In the genomic region with DNA sequence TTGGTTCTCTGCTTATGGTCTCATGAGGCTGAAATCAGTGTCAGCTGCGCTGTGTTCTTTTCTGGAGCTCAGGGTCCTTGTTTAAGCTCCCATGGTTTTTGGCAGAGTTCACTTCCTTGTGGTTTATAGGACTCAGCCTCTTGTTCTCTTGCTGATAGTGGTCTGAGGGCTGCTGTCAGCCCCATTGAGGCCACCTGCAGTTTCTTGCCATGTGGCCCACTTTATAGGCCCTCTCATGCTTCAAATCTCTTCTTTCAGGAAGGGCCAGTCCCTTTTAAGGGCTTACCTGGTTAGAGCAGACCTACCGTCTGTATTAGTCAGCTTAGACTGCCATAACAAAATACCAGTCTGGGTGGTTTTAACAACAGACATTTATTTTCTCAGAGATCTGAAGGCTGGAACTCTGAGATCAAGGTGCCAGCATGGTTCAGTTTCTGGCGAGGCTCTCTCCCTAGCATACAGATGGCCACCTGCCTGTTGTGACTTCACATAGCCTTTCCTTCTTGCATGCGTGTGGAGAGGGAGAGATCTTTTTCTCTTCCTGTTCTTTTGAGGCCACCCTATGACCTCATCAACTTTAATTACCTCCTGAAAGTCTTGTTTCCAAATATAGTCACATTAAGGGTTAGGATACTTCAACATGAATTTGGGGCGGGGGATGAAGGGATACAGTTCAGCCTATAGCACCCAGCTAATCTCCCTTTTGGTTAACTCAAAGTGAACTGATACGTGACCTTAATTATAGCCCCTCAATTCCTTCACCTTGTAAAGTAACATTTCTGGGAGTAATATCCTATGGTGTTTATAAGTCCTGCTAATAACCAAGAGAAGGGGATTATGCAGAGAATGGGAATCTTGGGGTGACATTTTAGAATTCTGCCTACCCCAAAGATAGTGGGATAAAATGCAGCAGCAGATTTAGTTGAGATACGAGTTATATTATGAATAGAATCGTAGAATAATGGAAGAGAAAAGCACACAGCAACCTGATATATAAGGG, we compare ENCODE assay signal across 1 cellular context.
TF ChIP-seq lines count a peak whose summit lies in the region.

No MANE protein-coding gene starts in this region.

TF ChIP-seq in GM23338, 12 proteins besides CTCF, POLR2A, EP300 and RAD21 (continued from another document):
- TF ChIP-seq, protein P1, sequence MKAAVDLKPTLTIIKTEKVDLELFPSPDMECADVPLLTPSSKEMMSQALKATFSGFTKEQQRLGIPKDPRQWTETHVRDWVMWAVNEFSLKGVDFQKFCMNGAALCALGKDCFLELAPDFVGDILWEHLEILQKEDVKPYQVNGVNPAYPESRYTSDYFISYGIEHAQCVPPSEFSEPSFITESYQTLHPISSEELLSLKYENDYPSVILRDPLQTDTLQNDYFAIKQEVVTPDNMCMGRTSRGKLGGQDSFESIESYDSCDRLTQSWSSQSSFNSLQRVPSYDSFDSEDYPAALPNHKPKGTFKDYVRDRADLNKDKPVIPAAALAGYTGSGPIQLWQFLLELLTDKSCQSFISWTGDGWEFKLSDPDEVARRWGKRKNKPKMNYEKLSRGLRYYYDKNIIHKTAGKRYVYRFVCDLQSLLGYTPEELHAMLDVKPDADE (IDR thresholded peaks at IDR 0.05), result no peak
- TF ChIP-seq, protein P2, sequence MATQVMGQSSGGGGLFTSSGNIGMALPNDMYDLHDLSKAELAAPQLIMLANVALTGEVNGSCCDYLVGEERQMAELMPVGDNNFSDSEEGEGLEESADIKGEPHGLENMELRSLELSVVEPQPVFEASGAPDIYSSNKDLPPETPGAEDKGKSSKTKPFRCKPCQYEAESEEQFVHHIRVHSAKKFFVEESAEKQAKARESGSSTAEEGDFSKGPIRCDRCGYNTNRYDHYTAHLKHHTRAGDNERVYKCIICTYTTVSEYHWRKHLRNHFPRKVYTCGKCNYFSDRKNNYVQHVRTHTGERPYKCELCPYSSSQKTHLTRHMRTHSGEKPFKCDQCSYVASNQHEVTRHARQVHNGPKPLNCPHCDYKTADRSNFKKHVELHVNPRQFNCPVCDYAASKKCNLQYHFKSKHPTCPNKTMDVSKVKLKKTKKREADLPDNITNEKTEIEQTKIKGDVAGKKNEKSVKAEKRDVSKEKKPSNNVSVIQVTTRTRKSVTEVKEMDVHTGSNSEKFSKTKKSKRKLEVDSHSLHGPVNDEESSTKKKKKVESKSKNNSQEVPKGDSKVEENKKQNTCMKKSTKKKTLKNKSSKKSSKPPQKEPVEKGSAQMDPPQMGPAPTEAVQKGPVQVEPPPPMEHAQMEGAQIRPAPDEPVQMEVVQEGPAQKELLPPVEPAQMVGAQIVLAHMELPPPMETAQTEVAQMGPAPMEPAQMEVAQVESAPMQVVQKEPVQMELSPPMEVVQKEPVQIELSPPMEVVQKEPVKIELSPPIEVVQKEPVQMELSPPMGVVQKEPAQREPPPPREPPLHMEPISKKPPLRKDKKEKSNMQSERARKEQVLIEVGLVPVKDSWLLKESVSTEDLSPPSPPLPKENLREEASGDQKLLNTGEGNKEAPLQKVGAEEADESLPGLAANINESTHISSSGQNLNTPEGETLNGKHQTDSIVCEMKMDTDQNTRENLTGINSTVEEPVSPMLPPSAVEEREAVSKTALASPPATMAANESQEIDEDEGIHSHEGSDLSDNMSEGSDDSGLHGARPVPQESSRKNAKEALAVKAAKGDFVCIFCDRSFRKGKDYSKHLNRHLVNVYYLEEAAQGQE (IDR thresholded peaks at IDR 0.05; ENCODE audit: unreplicated experiment), result no peak
- TF ChIP-seq EZH2 (IDR thresholded peaks at IDR 0.05; ENCODE audit: low read depth, unreplicated experiment), result no peak
TF ChIP-seq in GM23338: peak in this region for 0.
